7 cellular contexts compared by ENCODE assay signal in the genomic region with DNA sequence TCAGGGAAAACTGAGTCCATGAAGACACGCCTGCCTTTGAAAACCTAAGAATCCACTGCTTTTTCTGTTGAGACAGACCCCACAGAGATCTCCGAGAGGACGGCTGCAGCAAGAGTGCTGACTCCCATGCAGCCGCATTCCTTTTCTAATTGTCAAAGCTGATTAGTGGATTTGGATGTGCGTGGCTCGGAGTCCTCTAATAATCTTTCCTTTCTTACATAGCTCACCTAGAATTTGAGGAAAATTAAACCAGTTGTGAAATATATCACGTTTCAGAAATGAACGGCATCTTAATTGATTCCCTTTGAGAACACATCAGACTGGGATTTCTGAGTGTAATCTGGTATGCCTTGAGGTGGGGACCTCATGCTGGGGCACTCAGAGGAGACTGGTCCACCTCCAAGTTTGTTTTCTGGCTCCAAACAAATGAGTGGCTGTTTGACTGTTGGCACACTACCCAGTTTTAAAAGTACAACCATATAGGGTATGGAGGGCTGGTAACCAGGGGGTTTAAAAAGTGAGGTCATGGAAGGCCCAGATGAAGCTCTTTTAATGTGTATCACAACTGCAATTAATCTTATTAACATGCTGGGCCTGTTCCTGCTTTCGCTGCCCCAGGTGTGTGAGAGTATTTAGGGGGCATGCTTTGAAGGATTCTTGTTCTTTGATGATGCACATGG.
DNase-seq lines count a peak whose midpoint lies in the region; TF ChIP-seq lines count a peak whose summit lies in the region.

No MANE protein-coding gene starts in this region.

- H3K4me1 ChIP-seq in HEK293 (ENCODE audit: control insufficient read depth, insufficient read depth, low read length) (peaks cover 49% of the 10 kb centered on the region), duodenal mucosa (ENCODE audit: control insufficient read depth in 1 of 2, insufficient read depth in 2 of 2, low read length in 2 of 2) (peaks cover 64 to 75% of the 10 kb centered on the region in 2 donors)

- DNase-seq in NCI-H345 (lab: John Stamatoyannopoulos, UW), result peak; percentile 79
- DNase-seq in retinal pigment epithelial cell (ENCODE audit: low read depth), result peak; percentile 82
- DNase-seq in HUDEP-2 (lab: John Stamatoyannopoulos, UW; ENCODE audit: unreplicated experiment in 76 of 76), result no peak
- no peak for DNase-seq in T1000 (lab: John Stamatoyannopoulos, UW)
- no peak for DNase-seq in SKM-1 treated with dmso at 0.1 percent for 144 hours (lab: John Stamatoyannopoulos, UW; ENCODE audit: unreplicated experiment)

- POLR2A ChIA-PET in HEK293 (lab: Yijun Ruan, JAX), result interaction anchor here (0.9 kb wide), 1 partner anchor 64 kb away, joined by 4 read pairs; a partner anchor contains a TSS

- H3K9ac ChIP-seq in duodenal mucosa (ENCODE audit: low read depth in 1 of 2, low read length in 2 of 2), result no peak overlapping the region

- H3K9me3 ChIP-seq in HEK293 (ENCODE audit: control insufficient read depth, insufficient read depth, low read depth, low read length) (no peaks in the 10 kb centered on the region), duodenal mucosa (ENCODE audit: control insufficient read depth in 1 of 2, low read length in 2 of 2) (no peaks in the 10 kb centered on the region)

- H3K36me3 ChIP-seq in HEK293 (ENCODE audit: control insufficient read depth in 2 of 2, insufficient read depth in 1 of 2, low read length in 2 of 2), result no peaks in the 10 kb centered on the region
- H3K36me3 ChIP-seq in duodenal mucosa (ENCODE audit: control insufficient read depth in 1 of 2, insufficient read depth in 2 of 2, low read length in 2 of 2), result no peaks in the 10 kb centered on the region

- H3K4me3 ChIP-seq in HEK293 (ENCODE audit: low read depth, low read length), result no peak overlapping the region
- H3K4me3 ChIP-seq in duodenal mucosa (ENCODE audit: low read depth in 1 of 2, low read length in 2 of 2), result peak overlapping the region; percentile 7 to 21
- no peak overlapping the region for H3K4me3 ChIP-seq in retinal pigment epithelial cell (ENCODE audit: low read length)

- H3K27ac ChIP-seq in HEK293 (ENCODE audit: extremely low read depth, low read depth, low read length), result peak overlapping the region; percentile 73
- H3K27ac ChIP-seq in duodenal mucosa (ENCODE audit: low read depth, low read length), result peak overlapping the region; percentile 16

- H3K27me3 ChIP-seq in duodenal mucosa (ENCODE audit: control insufficient read depth in 1 of 2, insufficient read depth in 2 of 2, low read length in 2 of 2), result no peaks in the 10 kb centered on the region

- TF ChIP-seq CTCF in HEK293 (tag by site-specific recombination; IDR thresholded peaks at IDR 0.05) (no peak), retinal pigment epithelial cell (conservative IDR thresholded peaks at IDR 0.05; ENCODE audit: low read depth, low read length) (no peak)

- CTCF ChIA-PET in HEK293 (lab: Yijun Ruan, JAX), result interaction anchor here (0.9 to 1.2 kb wide), 2 partner anchors 25 to 65 kb away, joined by 3 read pairs; no protein-coding TSS in a partner anchor

TF ChIP-seq in HEK293, 187 proteins besides CTCF, POLR2A, EP300 and RAD21 (continues in another document):
- no peak for TF ChIP-seq ZNF654 (tag by site-specific recombination; IDR thresholded peaks at IDR 0.05; ENCODE audit: low read depth)
- no peak for TF ChIP-seq ZFP41 (tag by site-specific recombination; IDR thresholded peaks at IDR 0.05; ENCODE audit: borderline replicate concordance)
- TF ChIP-seq SP7 (tag by site-specific recombination; IDR thresholded peaks at IDR 0.05), result peak; percentile 84
- TF ChIP-seq ZXDB (tag by site-specific recombination; IDR thresholded peaks at IDR 0.05), result peak; percentile 32
- peak; percentile 73 for TF ChIP-seq ZNF843 (tag by site-specific recombination; IDR thresholded peaks at IDR 0.05)
- peak; percentile 91 for TF ChIP-seq GLIS1 (tag by site-specific recombination; IDR thresholded peaks at IDR 0.05)
- TF ChIP-seq OSR2 (tag by site-specific recombination; IDR thresholded peaks at IDR 0.05), result peak; percentile 26
- TF ChIP-seq ZNF677 (tag by site-specific recombination; IDR thresholded peaks at IDR 0.05), result no peak
- TF ChIP-seq, protein P1, sequence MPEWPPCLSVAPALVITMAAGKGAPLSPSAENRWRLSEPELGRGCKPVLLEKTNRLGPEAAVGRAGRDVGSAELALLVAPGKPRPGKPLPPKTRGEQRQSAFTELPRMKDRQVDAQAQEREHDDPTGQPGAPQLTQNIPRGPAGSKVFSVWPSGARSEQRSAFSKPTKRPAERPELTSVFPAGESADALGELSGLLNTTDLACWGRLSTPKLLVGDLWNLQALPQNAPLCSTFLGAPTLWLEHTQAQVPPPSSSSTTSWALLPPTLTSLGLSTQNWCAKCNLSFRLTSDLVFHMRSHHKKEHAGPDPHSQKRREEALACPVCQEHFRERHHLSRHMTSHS (tag by site-specific recombination; IDR thresholded peaks at IDR 0.05), result no peak
- TF ChIP-seq, protein P2, sequence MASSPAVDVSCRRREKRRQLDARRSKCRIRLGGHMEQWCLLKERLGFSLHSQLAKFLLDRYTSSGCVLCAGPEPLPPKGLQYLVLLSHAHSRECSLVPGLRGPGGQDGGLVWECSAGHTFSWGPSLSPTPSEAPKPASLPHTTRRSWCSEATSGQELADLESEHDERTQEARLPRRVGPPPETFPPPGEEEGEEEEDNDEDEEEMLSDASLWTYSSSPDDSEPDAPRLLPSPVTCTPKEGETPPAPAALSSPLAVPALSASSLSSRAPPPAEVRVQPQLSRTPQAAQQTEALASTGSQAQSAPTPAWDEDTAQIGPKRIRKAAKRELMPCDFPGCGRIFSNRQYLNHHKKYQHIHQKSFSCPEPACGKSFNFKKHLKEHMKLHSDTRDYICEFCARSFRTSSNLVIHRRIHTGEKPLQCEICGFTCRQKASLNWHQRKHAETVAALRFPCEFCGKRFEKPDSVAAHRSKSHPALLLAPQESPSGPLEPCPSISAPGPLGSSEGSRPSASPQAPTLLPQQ (tag by site-specific recombination; IDR thresholded peaks at IDR 0.05), result peak; percentile 31; the same call in 1 of the 2 replicates
- TF ChIP-seq ZNF701 (tag by site-specific recombination; IDR thresholded peaks at IDR 0.05), result no peak
- TF ChIP-seq ZNF133 (tag by site-specific recombination; IDR thresholded peaks at IDR 0.05), result no peak
- TF ChIP-seq, protein P3, sequence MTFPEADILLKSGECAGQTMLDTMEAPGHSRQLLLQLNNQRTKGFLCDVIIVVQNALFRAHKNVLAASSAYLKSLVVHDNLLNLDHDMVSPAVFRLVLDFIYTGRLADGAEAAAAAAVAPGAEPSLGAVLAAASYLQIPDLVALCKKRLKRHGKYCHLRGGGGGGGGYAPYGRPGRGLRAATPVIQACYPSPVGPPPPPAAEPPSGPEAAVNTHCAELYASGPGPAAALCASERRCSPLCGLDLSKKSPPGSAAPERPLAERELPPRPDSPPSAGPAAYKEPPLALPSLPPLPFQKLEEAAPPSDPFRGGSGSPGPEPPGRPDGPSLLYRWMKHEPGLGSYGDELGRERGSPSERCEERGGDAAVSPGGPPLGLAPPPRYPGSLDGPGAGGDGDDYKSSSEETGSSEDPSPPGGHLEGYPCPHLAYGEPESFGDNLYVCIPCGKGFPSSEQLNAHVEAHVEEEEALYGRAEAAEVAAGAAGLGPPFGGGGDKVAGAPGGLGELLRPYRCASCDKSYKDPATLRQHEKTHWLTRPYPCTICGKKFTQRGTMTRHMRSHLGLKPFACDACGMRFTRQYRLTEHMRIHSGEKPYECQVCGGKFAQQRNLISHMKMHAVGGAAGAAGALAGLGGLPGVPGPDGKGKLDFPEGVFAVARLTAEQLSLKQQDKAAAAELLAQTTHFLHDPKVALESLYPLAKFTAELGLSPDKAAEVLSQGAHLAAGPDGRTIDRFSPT (tag by site-specific recombination; IDR thresholded peaks at IDR 0.05), result peak; percentile 54; the same call in 1 of the 2 replicates
- no peak for TF ChIP-seq ZNF221 (tag by site-specific recombination; IDR thresholded peaks at IDR 0.05; ENCODE audit: borderline replicate concordance)
- no peak for TF ChIP-seq SALL2 (tag by site-specific recombination; IDR thresholded peaks at IDR 0.05; ENCODE audit: borderline replicate concordance)
- no peak for TF ChIP-seq ZNF138 (tag by site-specific recombination; IDR thresholded peaks at IDR 0.05; ENCODE audit: borderline replicate concordance)
- TF ChIP-seq ZNF211 (tag by site-specific recombination; IDR thresholded peaks at IDR 0.05; ENCODE audit: low read depth), result no peak
- no peak for TF ChIP-seq ZNF302 (tag by site-specific recombination; IDR thresholded peaks at IDR 0.05; ENCODE audit: low read depth)
- peak; percentile 45; the same call in 1 of the 2 replicates for TF ChIP-seq ZNF596 (tag by site-specific recombination; IDR thresholded peaks at IDR 0.05)
- peak; percentile 91 for TF ChIP-seq FEZF1 (tag by site-specific recombination; IDR thresholded peaks at IDR 0.05)
- no peak for TF ChIP-seq ZNF600 (tag by site-specific recombination; IDR thresholded peaks at IDR 0.05)
- TF ChIP-seq, protein P4, sequence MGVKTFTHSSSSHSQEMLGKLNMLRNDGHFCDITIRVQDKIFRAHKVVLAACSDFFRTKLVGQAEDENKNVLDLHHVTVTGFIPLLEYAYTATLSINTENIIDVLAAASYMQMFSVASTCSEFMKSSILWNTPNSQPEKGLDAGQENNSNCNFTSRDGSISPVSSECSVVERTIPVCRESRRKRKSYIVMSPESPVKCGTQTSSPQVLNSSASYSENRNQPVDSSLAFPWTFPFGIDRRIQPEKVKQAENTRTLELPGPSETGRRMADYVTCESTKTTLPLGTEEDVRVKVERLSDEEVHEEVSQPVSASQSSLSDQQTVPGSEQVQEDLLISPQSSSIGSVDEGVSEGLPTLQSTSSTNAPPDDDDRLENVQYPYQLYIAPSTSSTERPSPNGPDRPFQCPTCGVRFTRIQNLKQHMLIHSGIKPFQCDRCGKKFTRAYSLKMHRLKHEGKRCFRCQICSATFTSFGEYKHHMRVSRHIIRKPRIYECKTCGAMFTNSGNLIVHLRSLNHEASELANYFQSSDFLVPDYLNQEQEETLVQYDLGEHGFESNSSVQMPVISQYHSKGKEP (tag by site-specific recombination; IDR thresholded peaks at IDR 0.05), result 0 out of 2 replicates have a peak, but pooled peaks have one; percentile 24
- TF ChIP-seq IKZF3 (tag by site-specific recombination; IDR thresholded peaks at IDR 0.05), result peak; percentile 74
- TF ChIP-seq ZNF501 (tag by site-specific recombination; IDR thresholded peaks at IDR 0.05), result 0 out of 2 replicates have a peak, but pooled peaks have one; percentile 52
- TF ChIP-seq ZFP69B (tag by site-specific recombination; IDR thresholded peaks at IDR 0.05), result 0 out of 2 replicates have a peak, but pooled peaks have one; percentile 13
- peak; percentile 58 for TF ChIP-seq ZEB2 (tag by site-specific recombination; IDR thresholded peaks at IDR 0.05)

Comparison
In these comparisons a context has a peak if more than half of its experiments do, and no peak if none do; other contexts are left out.
1. H3K4me3 ChIP-seq: peak in duodenal mucosa (2 of 2); none in HEK293 (single experiment) and retinal pigment epithelial cell (single experiment).
2. DNase-seq: peak in NCI-H345 (single experiment) and retinal pigment epithelial cell (single experiment); none in HUDEP-2 (0 of 76), T1000 (single experiment) and SKM-1 treated with dmso at 0.1 percent for 144 hours (single experiment).